In the genomic region with DNA sequence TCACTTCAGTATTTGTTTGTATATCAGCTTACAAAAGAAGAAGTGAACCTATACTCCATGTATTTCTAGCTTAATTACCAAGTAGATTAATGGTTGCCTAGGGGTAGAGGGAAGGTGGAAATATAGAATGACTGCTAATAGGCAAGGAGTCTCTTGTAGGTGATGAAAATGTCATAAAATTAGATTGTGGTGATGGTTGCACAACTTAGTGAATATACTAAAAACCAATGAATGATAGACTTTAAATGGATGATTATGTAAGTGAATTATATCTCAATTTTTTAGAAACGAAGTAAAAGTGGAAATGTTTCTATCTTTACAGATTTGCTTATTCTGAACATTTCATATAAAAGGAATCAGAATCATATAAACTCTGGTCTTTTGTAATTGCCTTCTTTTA, we compare ENCODE assay signal across 23 cellular contexts.
DNase-seq lines count a peak whose midpoint lies in the region; ATAC-seq, FAIRE-seq and TF ChIP-seq lines count a peak whose summit lies in the region.
"Had no signal": no experiment of that assay in that cellular context is flagged by ENCODE, and none has a peak within 500 bp of the region (broad histone marks: within the 10 kb centered on the region; RNA-seq: fewer than 3 reads in every experiment).

No MANE protein-coding gene starts in this region.

- H3K9ac ChIP-seq in K562 (ENCODE audit: insufficient read depth in 1 of 2, low read depth in 2 of 2, low read length in 2 of 2): no peak overlapping the region
- H3K9ac ChIP-seq in kidney (ENCODE audit: low read length in 2 of 2): no peak overlapping the region
- H3K9ac ChIP-seq: BLaER1 had no signal

- intact Hi-C loops in K562 (cut with micrococcal nuclease): no loop called here
- intact Hi-C loops in kidney (cut with DNase I): no loop called here
- intact Hi-C loops in prostate gland (cut with DNase I): no loop called here

- H3K9me3 ChIP-seq in K562 (replicated peaks; ENCODE audit: control insufficient read depth, insufficient read depth, low read depth, low read length) (no peaks in the 10 kb centered on the region), kidney (ENCODE audit: control insufficient read depth in 1 of 2, low read length in 2 of 2) (peaks cover 0 to 4% of the 10 kb centered on the region in 2 donors), prostate gland (no peaks in the 10 kb centered on the region)
- H3K9me3 ChIP-seq: BE2C had no signal

- TF ChIP-seq EP300 in K562 (IDR thresholded peaks at IDR 0.05; ENCODE audit: low read length): no peak

- TF ChIP-seq CTCF in K562 (IDR thresholded peaks at IDR 0.05 in 2 of 3, conservative IDR thresholded peaks at IDR 0.05 in 1 of 3; ENCODE audit: insufficient read depth in 2 of 3, low read depth in 1 of 3, low read length in 3 of 3) (no peak), kidney (IDR thresholded peaks at IDR 0.05; ENCODE audit: borderline replicate concordance, extremely low read depth, insufficient read depth) (no peak), prostate gland (IDR thresholded peaks at IDR 0.05) (no peak)

- H3K27me3 ChIP-seq in K562 (ENCODE audit: control insufficient read depth in 2 of 2, insufficient read depth in 2 of 2, low read length in 2 of 2) (no peaks in the 10 kb centered on the region), prostate gland (replicated peaks; ENCODE audit: insufficient read depth) (no peaks in the 10 kb centered on the region)
- H3K27me3 ChIP-seq: BE2C had no signal

- BruUV-seq in K562 (replicated peaks; lab: Mats Ljungman, UMichigan): no TSS peak

- TF ChIP-seq RAD21 in K562 (CRISPR knock-in tag; conservative IDR thresholded peaks at IDR 0.05 in 1 of 2, IDR thresholded peaks at IDR 0.05 in 1 of 2): no peak

- in situ Hi-C loops in K562 (cut with MboI): no loop called here

- CTCF ChIA-PET in K562 (lab: Yijun Ruan, JAX; ENCODE audit: low intra/inter-chr PET ratio): no interaction called here

- FAIRE-seq in K562 (lab: Jason Lieb, UNC): no peak
- peak; percentile 73 for FAIRE-seq in kidney (lab: Jason Lieb, UNC)
- FAIRE-seq: GM12878, GM12892, GM18507 had no signal

- no peaks in the 10 kb centered on the region for H3K36me3 ChIP-seq in K562 (ENCODE audit: control insufficient read depth, insufficient read depth, low read length)
- H3K36me3 ChIP-seq in kidney (ENCODE audit: control insufficient read depth in 1 of 2, insufficient read depth in 2 of 2, low read length in 2 of 2): no peaks in the 10 kb centered on the region
- no peaks in the 10 kb centered on the region for H3K36me3 ChIP-seq in prostate gland
- H3K36me3 ChIP-seq: BE2C, BLaER1 had no signal

- H3K9me1 ChIP-seq in K562 (ENCODE audit: control insufficient read depth, insufficient read depth, low read length): no peaks in the 10 kb centered on the region

- H3K4me2 ChIP-seq in K562 (ENCODE audit: insufficient read depth, low read length): no peak overlapping the region
- H3K4me2 ChIP-seq: BLaER1 had no signal

- H3K4me3 ChIP-seq in K562 (no peak overlapping the region), kidney (ENCODE audit: low read length in 2 of 2) (no peak overlapping the region), prostate gland (no peak overlapping the region)
- H3K4me3 ChIP-seq: BLaER1, GM12878 had no signal

- no peaks in the 10 kb centered on the region for H3K4me1 ChIP-seq in K562 (replicated peaks in 1 of 2; ENCODE audit: control insufficient read depth in 2 of 2, insufficient read depth in 2 of 2, low read length in 2 of 2)
- H3K4me1 ChIP-seq in kidney (ENCODE audit: control insufficient read depth in 1 of 2, insufficient read depth in 1 of 2, low read depth in 1 of 2, low read length in 2 of 2): no peaks in the 10 kb centered on the region
- no peaks in the 10 kb centered on the region for H3K4me1 ChIP-seq in prostate gland (replicated peaks)
- H3K4me1 ChIP-seq: BE2C, BLaER1 had no signal

- no peak for ATAC-seq in K562
- ATAC-seq: GM12878 had no signal

- H3K27ac ChIP-seq in K562 (ENCODE audit: extremely low read depth, low read depth, low read length) (no peak overlapping the region), kidney (ENCODE audit: low read depth in 2 of 2, low read length in 2 of 2) (no peak overlapping the region), prostate gland (no peak overlapping the region)
- H3K27ac ChIP-seq: BLaER1 had no signal

- no peaks in the 10 kb centered on the region for H4K20me1 ChIP-seq in K562 (replicated peaks; ENCODE audit: control insufficient read depth, insufficient read depth, low read length)
- H4K20me1 ChIP-seq: BLaER1 had no signal

- no peak for TF ChIP-seq POLR2A in K562 (conservative IDR thresholded peaks at IDR 0.05)
- no peak for TF ChIP-seq POLR2A in prostate gland (IDR thresholded peaks at IDR 0.05)

- 0% methylated on average over 1 of the region's 1 CpG for WGBS in K562 (ENCODE audit: insufficient coverage, low coverage, missing lambda C conversion rate)
- 96% methylated on average over 1 of the region's 1 CpG for WGBS in prostate gland

- no peak for DNase-seq in K562 (ENCODE audit: extremely low read depth in 1 of 4, low spot score in 3 of 4)
- no peak for DNase-seq in kidney
- no peak for DNase-seq in GOT3 (lab: John Stamatoyannopoulos, UW)
- DNase-seq in prostate gland (ENCODE audit: low spot score): no peak
- DNase-seq in 8988T: no peak
- DNase-seq: ACHN; BE2C; C1 segment of cervical spinal cord; CD4-positive, alpha-beta memory T cell; CD4-positive, CD25-positive, alpha-beta regulatory T cell; CD8-positive, alpha-beta memory T cell; COR-L47; DMS 273 treated with DMSO at 0.1 percent for 48 hours; DMS153; DMS53; DMS79; DND-41; EL; GDM1 had no signal

- POLR2A ChIA-PET in K562 (lab: Yijun Ruan, JAX): no interaction called here

- H3K79me2 ChIP-seq in K562 (ENCODE audit: control insufficient read depth, insufficient read depth, low read length): no peaks in the 10 kb centered on the region

- H2AFZ ChIP-seq in K562 (ENCODE audit: low read depth, low read length): no peak overlapping the region

TF ChIP-seq in K562, 482 proteins besides CTCF, POLR2A, EP300 and RAD21:
- TF ChIP-seq CEBPB (tag; IDR thresholded peaks at IDR 0.05) (peak; percentile 68), CEBPG (CRISPR knock-in tag; IDR thresholded peaks at IDR 0.05) (no peak), CEBPG (tag; conservative IDR thresholded peaks at IDR 0.05 in 1 of 2, IDR thresholded peaks at IDR 0.05 in 1 of 2) (peak in 1 of 2 experiments; percentile 74; a peak in 1 of 4 replicates), BDP1 (IDR thresholded peaks at IDR 0.05; ENCODE audit: insufficient read depth, insufficient read length) (no peak), SOX6 (IDR thresholded peaks at IDR 0.05) (no peak), RBBP5 (IDR thresholded peaks at IDR 0.05; ENCODE audit: borderline replicate concordance, insufficient read depth, low read length, poor library complexity, severe bottlenecking) (no peak), ZBTB7A (IDR thresholded peaks at IDR 0.05; ENCODE audit: borderline replicate concordance, control insufficient read depth, low read depth, low read length) (no peak), RBM14 (IDR thresholded peaks at IDR 0.05; ENCODE audit: borderline replicate concordance, insufficient read depth, low read depth, low read length) (no peak), KLF13 (tag; IDR thresholded peaks at IDR 0.05; ENCODE audit: borderline replicate concordance, low read depth) (no peak), MED1 (CRISPR knock-in tag; IDR thresholded peaks at IDR 0.05; ENCODE audit: borderline replicate concordance) (no peak), ZNF785 (CRISPR knock-in tag; IDR thresholded peaks at IDR 0.05) (no peak)
- TF ChIP-seq, protein P1, sequence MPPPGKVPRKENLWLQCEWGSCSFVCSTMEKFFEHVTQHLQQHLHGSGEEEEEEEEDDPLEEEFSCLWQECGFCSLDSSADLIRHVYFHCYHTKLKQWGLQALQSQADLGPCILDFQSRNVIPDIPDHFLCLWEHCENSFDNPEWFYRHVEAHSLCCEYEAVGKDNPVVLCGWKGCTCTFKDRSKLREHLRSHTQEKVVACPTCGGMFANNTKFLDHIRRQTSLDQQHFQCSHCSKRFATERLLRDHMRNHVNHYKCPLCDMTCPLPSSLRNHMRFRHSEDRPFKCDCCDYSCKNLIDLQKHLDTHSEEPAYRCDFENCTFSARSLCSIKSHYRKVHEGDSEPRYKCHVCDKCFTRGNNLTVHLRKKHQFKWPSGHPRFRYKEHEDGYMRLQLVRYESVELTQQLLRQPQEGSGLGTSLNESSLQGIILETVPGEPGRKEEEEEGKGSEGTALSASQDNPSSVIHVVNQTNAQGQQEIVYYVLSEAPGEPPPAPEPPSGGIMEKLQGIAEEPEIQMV (tag; conservative IDR thresholded peaks at IDR 0.05; ENCODE audit: low read depth): no peak
TF ChIP-seq in K562: peak in this region for 2.
